1 cellular context compared by ENCODE assay signal in the genomic region with DNA sequence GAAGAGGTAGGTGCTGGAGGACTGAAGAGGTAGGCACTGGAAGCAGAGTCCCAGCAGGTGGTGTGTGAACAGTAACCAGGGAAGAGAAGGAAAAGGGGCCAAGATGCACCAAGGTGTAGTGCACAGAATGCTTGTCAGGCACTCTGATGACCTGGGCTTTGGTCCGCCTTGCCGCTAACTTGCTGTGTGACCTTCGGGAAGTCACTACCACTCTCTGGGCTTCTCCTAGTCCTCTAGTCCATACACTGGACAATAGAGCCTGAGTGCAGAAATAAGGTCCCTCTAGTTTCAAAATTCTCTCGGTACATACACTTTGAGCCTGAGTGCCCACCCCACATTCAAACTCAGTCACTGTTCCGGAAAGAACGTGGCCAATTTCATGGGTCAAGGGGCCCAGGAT.
TF ChIP-seq lines count a peak whose summit lies in the region.

No MANE protein-coding gene starts in this region.

TF ChIP-seq in WTC11, 78 proteins besides CTCF, POLR2A, EP300 and RAD21 (continued from another document):
- TF ChIP-seq, protein P1, sequence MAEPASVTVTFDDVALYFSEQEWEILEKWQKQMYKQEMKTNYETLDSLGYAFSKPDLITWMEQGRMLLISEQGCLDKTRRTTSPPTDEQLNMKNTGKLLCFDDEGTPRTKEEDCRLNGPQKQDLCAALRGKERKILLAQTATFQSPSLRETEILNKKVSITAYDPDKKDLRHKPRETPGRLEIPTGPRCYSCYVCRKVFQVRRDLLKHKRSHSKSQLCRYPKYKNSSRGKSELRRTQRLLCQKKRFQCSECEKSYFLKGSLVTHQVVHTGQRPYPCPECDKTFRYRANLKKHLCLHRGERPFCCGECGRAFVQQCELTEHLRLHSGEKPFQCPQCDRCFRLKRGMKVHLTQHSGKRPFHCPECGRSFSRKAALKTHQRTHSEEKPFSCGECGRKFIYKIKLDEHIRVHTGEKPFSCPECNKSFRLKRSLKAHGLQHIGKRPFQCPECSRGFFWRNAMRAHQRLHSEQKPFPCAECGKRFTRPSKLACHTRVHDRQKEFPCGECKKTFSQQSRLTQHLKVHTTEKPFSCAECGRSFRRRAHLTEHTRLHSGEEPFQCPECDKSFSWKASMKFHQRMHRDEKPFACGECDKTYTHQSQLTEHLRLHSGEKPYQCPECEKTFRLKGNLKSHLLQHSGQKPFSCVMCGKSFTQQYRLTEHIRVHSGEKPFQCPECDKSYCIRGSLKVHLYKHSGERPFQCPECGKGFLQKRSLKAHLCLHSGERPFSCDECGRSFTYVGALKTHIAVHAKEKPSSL (CRISPR knock-in tag; conservative IDR thresholded peaks at IDR 0.05): no peak
- TF ChIP-seq KAT7 (CRISPR knock-in tag; IDR thresholded peaks at IDR 0.05; ENCODE audit: borderline replicate concordance) (no peak), FOXK1 (CRISPR knock-in tag; IDR thresholded peaks at IDR 0.05) (no peak), FOXP1 (CRISPR knock-in tag; IDR thresholded peaks at IDR 0.05; ENCODE audit: borderline replicate concordance) (no peak), RELA (CRISPR knock-in tag; IDR thresholded peaks at IDR 0.05; ENCODE audit: borderline replicate concordance) (no peak), ZNF396 (CRISPR knock-in tag; IDR thresholded peaks at IDR 0.05; ENCODE audit: borderline replicate concordance) (no peak), CREB1 (CRISPR knock-in tag; IDR thresholded peaks at IDR 0.05) (no peak)
- TF ChIP-seq, protein P2, sequence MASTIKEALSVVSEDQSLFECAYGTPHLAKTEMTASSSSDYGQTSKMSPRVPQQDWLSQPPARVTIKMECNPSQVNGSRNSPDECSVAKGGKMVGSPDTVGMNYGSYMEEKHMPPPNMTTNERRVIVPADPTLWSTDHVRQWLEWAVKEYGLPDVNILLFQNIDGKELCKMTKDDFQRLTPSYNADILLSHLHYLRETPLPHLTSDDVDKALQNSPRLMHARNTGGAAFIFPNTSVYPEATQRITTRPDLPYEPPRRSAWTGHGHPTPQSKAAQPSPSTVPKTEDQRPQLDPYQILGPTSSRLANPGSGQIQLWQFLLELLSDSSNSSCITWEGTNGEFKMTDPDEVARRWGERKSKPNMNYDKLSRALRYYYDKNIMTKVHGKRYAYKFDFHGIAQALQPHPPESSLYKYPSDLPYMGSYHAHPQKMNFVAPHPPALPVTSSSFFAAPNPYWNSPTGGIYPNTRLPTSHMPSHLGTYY (CRISPR knock-in tag; IDR thresholded peaks at IDR 0.05): no peak
- TF ChIP-seq, protein P3, sequence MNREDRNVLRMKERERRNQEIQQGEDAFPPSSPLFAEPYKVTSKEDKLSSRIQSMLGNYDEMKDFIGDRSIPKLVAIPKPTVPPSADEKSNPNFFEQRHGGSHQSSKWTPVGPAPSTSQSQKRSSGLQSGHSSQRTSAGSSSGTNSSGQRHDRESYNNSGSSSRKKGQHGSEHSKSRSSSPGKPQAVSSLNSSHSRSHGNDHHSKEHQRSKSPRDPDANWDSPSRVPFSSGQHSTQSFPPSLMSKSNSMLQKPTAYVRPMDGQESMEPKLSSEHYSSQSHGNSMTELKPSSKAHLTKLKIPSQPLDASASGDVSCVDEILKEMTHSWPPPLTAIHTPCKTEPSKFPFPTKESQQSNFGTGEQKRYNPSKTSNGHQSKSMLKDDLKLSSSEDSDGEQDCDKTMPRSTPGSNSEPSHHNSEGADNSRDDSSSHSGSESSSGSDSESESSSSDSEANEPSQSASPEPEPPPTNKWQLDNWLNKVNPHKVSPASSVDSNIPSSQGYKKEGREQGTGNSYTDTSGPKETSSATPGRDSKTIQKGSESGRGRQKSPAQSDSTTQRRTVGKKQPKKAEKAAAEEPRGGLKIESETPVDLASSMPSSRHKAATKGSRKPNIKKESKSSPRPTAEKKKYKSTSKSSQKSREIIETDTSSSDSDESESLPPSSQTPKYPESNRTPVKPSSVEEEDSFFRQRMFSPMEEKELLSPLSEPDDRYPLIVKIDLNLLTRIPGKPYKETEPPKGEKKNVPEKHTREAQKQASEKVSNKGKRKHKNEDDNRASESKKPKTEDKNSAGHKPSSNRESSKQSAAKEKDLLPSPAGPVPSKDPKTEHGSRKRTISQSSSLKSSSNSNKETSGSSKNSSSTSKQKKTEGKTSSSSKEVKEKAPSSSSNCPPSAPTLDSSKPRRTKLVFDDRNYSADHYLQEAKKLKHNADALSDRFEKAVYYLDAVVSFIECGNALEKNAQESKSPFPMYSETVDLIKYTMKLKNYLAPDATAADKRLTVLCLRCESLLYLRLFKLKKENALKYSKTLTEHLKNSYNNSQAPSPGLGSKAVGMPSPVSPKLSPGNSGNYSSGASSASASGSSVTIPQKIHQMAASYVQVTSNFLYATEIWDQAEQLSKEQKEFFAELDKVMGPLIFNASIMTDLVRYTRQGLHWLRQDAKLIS (CRISPR knock-in tag; IDR thresholded peaks at IDR 0.05; ENCODE audit: borderline replicate concordance): no peak
- TF ChIP-seq, protein P4, sequence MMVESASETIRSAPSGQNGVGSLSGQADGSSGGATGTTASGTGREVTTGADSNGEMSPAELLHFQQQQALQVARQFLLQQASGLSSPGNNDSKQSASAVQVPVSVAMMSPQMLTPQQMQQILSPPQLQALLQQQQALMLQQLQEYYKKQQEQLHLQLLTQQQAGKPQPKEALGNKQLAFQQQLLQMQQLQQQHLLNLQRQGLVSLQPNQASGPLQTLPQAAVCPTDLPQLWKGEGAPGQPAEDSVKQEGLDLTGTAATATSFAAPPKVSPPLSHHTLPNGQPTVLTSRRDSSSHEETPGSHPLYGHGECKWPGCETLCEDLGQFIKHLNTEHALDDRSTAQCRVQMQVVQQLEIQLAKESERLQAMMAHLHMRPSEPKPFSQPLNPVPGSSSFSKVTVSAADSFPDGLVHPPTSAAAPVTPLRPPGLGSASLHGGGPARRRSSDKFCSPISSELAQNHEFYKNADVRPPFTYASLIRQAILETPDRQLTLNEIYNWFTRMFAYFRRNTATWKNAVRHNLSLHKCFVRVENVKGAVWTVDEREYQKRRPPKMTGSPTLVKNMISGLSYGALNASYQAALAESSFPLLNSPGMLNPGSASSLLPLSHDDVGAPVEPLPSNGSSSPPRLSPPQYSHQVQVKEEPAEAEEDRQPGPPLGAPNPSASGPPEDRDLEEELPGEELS (CRISPR knock-in tag; IDR thresholded peaks at IDR 0.05): no peak
- TF ChIP-seq, protein P5, sequence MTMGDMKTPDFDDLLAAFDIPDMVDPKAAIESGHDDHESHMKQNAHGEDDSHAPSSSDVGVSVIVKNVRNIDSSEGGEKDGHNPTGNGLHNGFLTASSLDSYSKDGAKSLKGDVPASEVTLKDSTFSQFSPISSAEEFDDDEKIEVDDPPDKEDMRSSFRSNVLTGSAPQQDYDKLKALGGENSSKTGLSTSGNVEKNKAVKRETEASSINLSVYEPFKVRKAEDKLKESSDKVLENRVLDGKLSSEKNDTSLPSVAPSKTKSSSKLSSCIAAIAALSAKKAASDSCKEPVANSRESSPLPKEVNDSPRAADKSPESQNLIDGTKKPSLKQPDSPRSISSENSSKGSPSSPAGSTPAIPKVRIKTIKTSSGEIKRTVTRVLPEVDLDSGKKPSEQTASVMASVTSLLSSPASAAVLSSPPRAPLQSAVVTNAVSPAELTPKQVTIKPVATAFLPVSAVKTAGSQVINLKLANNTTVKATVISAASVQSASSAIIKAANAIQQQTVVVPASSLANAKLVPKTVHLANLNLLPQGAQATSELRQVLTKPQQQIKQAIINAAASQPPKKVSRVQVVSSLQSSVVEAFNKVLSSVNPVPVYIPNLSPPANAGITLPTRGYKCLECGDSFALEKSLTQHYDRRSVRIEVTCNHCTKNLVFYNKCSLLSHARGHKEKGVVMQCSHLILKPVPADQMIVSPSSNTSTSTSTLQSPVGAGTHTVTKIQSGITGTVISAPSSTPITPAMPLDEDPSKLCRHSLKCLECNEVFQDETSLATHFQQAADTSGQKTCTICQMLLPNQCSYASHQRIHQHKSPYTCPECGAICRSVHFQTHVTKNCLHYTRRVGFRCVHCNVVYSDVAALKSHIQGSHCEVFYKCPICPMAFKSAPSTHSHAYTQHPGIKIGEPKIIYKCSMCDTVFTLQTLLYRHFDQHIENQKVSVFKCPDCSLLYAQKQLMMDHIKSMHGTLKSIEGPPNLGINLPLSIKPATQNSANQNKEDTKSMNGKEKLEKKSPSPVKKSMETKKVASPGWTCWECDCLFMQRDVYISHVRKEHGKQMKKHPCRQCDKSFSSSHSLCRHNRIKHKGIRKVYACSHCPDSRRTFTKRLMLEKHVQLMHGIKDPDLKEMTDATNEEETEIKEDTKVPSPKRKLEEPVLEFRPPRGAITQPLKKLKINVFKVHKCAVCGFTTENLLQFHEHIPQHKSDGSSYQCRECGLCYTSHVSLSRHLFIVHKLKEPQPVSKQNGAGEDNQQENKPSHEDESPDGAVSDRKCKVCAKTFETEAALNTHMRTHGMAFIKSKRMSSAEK (CRISPR knock-in tag; IDR thresholded peaks at IDR 0.05; ENCODE audit: borderline replicate concordance): no peak
- TF ChIP-seq, protein P6, sequence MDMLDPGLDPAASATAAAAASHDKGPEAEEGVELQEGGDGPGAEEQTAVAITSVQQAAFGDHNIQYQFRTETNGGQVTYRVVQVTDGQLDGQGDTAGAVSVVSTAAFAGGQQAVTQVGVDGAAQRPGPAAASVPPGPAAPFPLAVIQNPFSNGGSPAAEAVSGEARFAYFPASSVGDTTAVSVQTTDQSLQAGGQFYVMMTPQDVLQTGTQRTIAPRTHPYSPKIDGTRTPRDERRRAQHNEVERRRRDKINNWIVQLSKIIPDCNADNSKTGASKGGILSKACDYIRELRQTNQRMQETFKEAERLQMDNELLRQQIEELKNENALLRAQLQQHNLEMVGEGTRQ (CRISPR knock-in tag; IDR thresholded peaks at IDR 0.05): no peak
- TF ChIP-seq, protein P7, sequence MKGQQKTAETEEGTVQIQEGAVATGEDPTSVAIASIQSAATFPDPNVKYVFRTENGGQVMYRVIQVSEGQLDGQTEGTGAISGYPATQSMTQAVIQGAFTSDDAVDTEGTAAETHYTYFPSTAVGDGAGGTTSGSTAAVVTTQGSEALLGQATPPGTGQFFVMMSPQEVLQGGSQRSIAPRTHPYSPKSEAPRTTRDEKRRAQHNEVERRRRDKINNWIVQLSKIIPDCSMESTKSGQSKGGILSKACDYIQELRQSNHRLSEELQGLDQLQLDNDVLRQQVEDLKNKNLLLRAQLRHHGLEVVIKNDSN (CRISPR knock-in tag; IDR thresholded peaks at IDR 0.05): no peak
TF ChIP-seq in WTC11: peak in this region for 0.
